ENCODE assay signal across 10 cellular contexts in the genomic region with DNA sequence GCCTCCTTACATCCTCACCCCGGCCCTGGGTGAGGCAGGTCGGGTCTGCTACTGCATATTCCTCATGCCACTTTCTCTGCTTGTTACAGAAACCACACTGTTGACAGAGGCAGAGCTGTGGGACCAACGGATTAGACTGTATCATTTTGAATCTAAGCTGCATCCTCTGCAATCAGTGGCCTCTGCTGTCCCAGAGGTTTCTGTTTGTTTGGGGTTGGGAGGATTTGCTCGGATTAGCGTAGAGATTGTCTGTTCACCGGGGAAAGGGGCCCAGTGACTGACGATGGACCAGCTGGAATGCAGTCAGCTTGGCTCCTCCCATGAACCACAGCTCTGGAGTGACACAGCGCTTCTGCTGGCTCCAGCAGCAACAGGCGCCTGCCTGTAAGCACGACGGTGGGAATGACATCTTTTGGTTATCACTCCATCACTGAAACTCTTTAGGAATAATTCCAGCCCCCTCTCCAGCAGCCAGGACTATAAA. TPM values are rescaled to one million over a fixed set of nuclear protein-coding genes. Genes with fewer than 3 reads are reported as not detected.
DNase-seq lines count a peak whose midpoint lies in the region; TF ChIP-seq lines count a peak whose summit lies in the region.
"Had no signal": no experiment of that assay in that cellular context is flagged by ENCODE, and none has a peak within 500 bp of the region (broad histone marks: within the 10 kb centered on the region; RNA-seq: fewer than 3 reads in every experiment).

No MANE protein-coding gene starts in this region.

- TF ChIP-seq CTCF in AG10803 (conservative IDR thresholded peaks at IDR 0.05; ENCODE audit: low read length) = peak; percentile 25
- TF ChIP-seq CTCF in endothelial cell (IDR thresholded peaks at IDR 0.05; ENCODE audit: unreplicated experiment) = no peak
- no peak for TF ChIP-seq CTCF in mesothelial cell of epicardium (IDR thresholded peaks at IDR 0.05; ENCODE audit: unreplicated experiment)

- peaks cover 5% of the 10 kb centered on the region for H3K27me3 Mint-ChIP-seq in endothelial cell (ENCODE audit: unreplicated experiment)
- peaks cover 8% of the 10 kb centered on the region for H3K27me3 Mint-ChIP-seq in mesothelial cell of epicardium (ENCODE audit: low read depth)

- H3K9me3 Mint-ChIP-seq in endothelial cell (ENCODE audit: unreplicated experiment) (no peaks in the 10 kb centered on the region), mesothelial cell of epicardium (no peaks in the 10 kb centered on the region)
- H3K9me3 Mint-ChIP-seq: activated naive CD4-positive, alpha-beta T cell treated with anti-CD3 and anti-CD28 coated beads, Interleukin-2, amount 50 U/mL, for 24 hours had no signal

- DNase-seq in AG10803 (ENCODE audit: low read depth) = peak; percentile 85
- DNase-seq in NCI-H446 (lab: John Stamatoyannopoulos, UW) = peak; percentile 40 to 61
- peak; percentile 21 for DNase-seq in endothelial cell (ENCODE audit: low spot score)
- peak; percentile 45 to 52 for DNase-seq in mesothelial cell of epicardium (ENCODE audit: low spot score in 2 of 2, unreplicated experiment in 2 of 2)
- DNase-seq in germinal center (ENCODE audit: low spot score) = no peak
- DNase-seq in activated CD8-positive, alpha-beta memory T cell treated with anti-CD3 and anti-CD28 coated beads, Interleukin-2, amount 50 U/mL, for 48 hours = no peak
- no peak for DNase-seq in NK-92 treated with Interleukin-12 subunit alpha and Interleukin-12 subunit beta, amount 100 ng/mL, for 24 hours (lab: John Stamatoyannopoulos, UW)
- DNase-seq in activated T-cell treated with anti-CD3 and anti-CD28 coated beads, Interleukin-2, amount 50 U/mL, for 48 hours = no peak

- no peaks in the 10 kb centered on the region for H3K36me3 Mint-ChIP-seq in endothelial cell (ENCODE audit: low read depth, unreplicated experiment)
- no peaks in the 10 kb centered on the region for H3K36me3 Mint-ChIP-seq in mesothelial cell of epicardium
- H3K36me3 Mint-ChIP-seq: activated naive CD4-positive, alpha-beta T cell treated with anti-CD3 and anti-CD28 coated beads, Interleukin-2, amount 50 U/mL, for 24 hours had no signal

- peak overlapping the region; percentile 20; the same call in 1 of the 2 replicates for H3K4me3 ChIP-seq in AG10803 (ENCODE audit: low read length)
- H3K4me3 ChIP-seq: GM12878 had no signal

- H3K27ac Mint-ChIP-seq in endothelial cell (ENCODE audit: unreplicated experiment) (no peak overlapping the region), mesothelial cell of epicardium (peak overlapping the region; percentile 83)
- H3K27ac Mint-ChIP-seq: activated naive CD4-positive, alpha-beta T cell treated with anti-CD3 and anti-CD28 coated beads, Interleukin-2, amount 50 U/mL, for 24 hours had no signal

- peaks cover 10% of the 10 kb centered on the region for H3K4me1 Mint-ChIP-seq in endothelial cell (ENCODE audit: unreplicated experiment)
- H3K4me1 Mint-ChIP-seq in mesothelial cell of epicardium = peaks cover 25% of the 10 kb centered on the region
- H3K4me1 Mint-ChIP-seq: activated naive CD4-positive, alpha-beta T cell treated with anti-CD3 and anti-CD28 coated beads, Interleukin-2, amount 50 U/mL, for 24 hours had no signal

- H3K4me3 Mint-ChIP-seq in endothelial cell (ENCODE audit: unreplicated experiment) (no peak overlapping the region), mesothelial cell of epicardium (no peak overlapping the region)
- H3K4me3 Mint-ChIP-seq: activated naive CD4-positive, alpha-beta T cell treated with anti-CD3 and anti-CD28 coated beads, Interleukin-2, amount 50 U/mL, for 24 hours had no signal

RNA-seq across cellular contexts. Expression of a gene that starts 37.3 kb away (rescaled TPM):
- total RNA-seq in endothelial cell (ENCODE audit: unreplicated experiment) = not detected
- 2.4 to 2.6 TPM (median 2.5 TPM) in 3 replicates for total RNA-seq in mesothelial cell of epicardium
- total RNA-seq: GM12878 had no signal

Comparison
In these comparisons a context has a peak if more than half of its experiments do, and no peak if none do; other contexts are left out.
1. DNase-seq: peak in AG10803 (single experiment), NCI-H446 (2 of 2), endothelial cell (single experiment) and mesothelial cell of epicardium (2 of 2); none in germinal center (single experiment), activated CD8-positive, alpha-beta memory T cell treated with anti-CD3 and anti-CD28 coated beads, Interleukin-2, amount 50 U/mL, for 48 hours (single experiment), NK-92 treated with Interleukin-12 subunit alpha and Interleukin-12 subunit beta, amount 100 ng/mL, for 24 hours (single experiment) and activated T-cell treated with anti-CD3 and anti-CD28 coated beads, Interleukin-2, amount 50 U/mL, for 48 hours (0 of 2).